ENCODE assay signal across 19 cellular contexts in genomic region chr9:112366591-112366990, GRCh38. TPM values are rescaled to one million over a fixed set of nuclear protein-coding genes. Genes with fewer than 3 reads are reported as not detected.
DNase-seq lines count a peak whose midpoint lies in the region; ATAC-seq and TF ChIP-seq lines count a peak whose summit lies in the region.
"Had no signal": no experiment of that assay in that cellular context is flagged by ENCODE, and none has a peak within 500 bp of the region (broad histone marks: within the 10 kb centered on the region; RNA-seq: fewer than 3 reads in every experiment).

No MANE protein-coding gene starts in this region.

- peaks cover 15 to 18% of the 10 kb centered on the region in 2 donors for H3K9me3 Mint-ChIP-seq in stimulated activated naive B cell treated with anti-CD40 and anti-IgM and Interleukin-4, amounts not matched to agents 10 μg/mL and 1 μg/mL and 100 μg/mL, for 72 hours

- H3K27me3 Mint-ChIP-seq in stimulated activated naive B cell treated with anti-CD40 and anti-IgM and Interleukin-4, amounts not matched to agents 10 μg/mL and 1 μg/mL and 100 μg/mL, for 72 hours: no peaks in the 10 kb centered on the region
- H3K27me3 Mint-ChIP-seq: activated naive CD8-positive, alpha-beta T cell treated with anti-CD3 and anti-CD28 coated beads for 36 hours; T-helper 17 cell had no signal

- no peaks in the 10 kb centered on the region for H3K27me3 ChIP-seq in H7 (ENCODE audit: control insufficient read depth, insufficient read depth, low read length)
- H3K27me3 ChIP-seq: BLaER1 treated with 17β-estradiol and CSF1 and Interleukin-3, amounts not matched to agents 10 nM and 100 nM; suprapubic skin had no signal

- TF ChIP-seq CTCF in AG10803 (conservative IDR thresholded peaks at IDR 0.05; ENCODE audit: low read length) (0 out of 2 replicates have a peak, but pooled peaks have one; percentile 7), GM12873 (IDR thresholded peaks at IDR 0.05; ENCODE audit: insufficient read depth, low read depth, low read length, missing control alignments) (peak; percentile 47), fibroblast of the aortic adventitia (IDR thresholded peaks at IDR 0.05; ENCODE audit: insufficient read depth, low read length) (peak; percentile 21)

- ATAC-seq in GM19023 (IDR thresholded peaks at IDR 0.05; ENCODE audit: unreplicated experiment): no peak
- no peak for ATAC-seq in stimulated activated naive B cell treated with anti-CD40 and anti-IgM and Interleukin-4, amounts not matched to agents 10 μg/mL and 1 μg/mL and 100 μg/mL, for 72 hours (replicated peaks)
- ATAC-seq: activated CD4-positive, alpha-beta T cell treated with anti-CD3 and anti-CD28 coated beads for 36 hours; T-helper 17 cell had no signal

- no peak overlapping the region for H3K4me3 Mint-ChIP-seq in stimulated activated naive B cell treated with anti-CD40 and anti-IgM and Interleukin-4, amounts not matched to agents 10 μg/mL and 1 μg/mL and 100 μg/mL, for 72 hours
- H3K4me3 Mint-ChIP-seq: activated CD4-positive, alpha-beta T cell treated with anti-CD3 and anti-CD28 coated beads for 36 hours; activated naive CD8-positive, alpha-beta T cell treated with anti-CD3 and anti-CD28 coated beads for 36 hours; central memory CD8-positive, alpha-beta T cell; T-helper 17 cell had no signal

- H3K4me1 Mint-ChIP-seq in stimulated activated naive B cell treated with anti-CD40 and anti-IgM and Interleukin-4, amounts not matched to agents 10 μg/mL and 1 μg/mL and 100 μg/mL, for 72 hours: no peaks in the 10 kb centered on the region
- H3K4me1 Mint-ChIP-seq: activated CD4-positive, alpha-beta T cell treated with anti-CD3 and anti-CD28 coated beads for 36 hours; central memory CD8-positive, alpha-beta T cell; T-helper 17 cell had no signal

- H3K4me3 ChIP-seq in AG10803 (ENCODE audit: low read length): no peak overlapping the region
- no peak overlapping the region for H3K4me3 ChIP-seq in fibroblast of the aortic adventitia (ENCODE audit: low read depth, low read length)
- no peak overlapping the region for H3K4me3 ChIP-seq in H7 (ENCODE audit: insufficient read depth, low read depth, low read length)
- H3K4me3 ChIP-seq: BLaER1 treated with 17β-estradiol and CSF1 and Interleukin-3, amounts not matched to agents 10 nM and 100 nM; suprapubic skin had no signal

- H3K36me3 Mint-ChIP-seq in stimulated activated naive B cell treated with anti-CD40 and anti-IgM and Interleukin-4, amounts not matched to agents 10 μg/mL and 1 μg/mL and 100 μg/mL, for 72 hours: peaks cover 16 to 19% of the 10 kb centered on the region in 2 donors

- no peak overlapping the region for H3K27ac Mint-ChIP-seq in stimulated activated naive B cell treated with anti-CD40 and anti-IgM and Interleukin-4, amounts not matched to agents 10 μg/mL and 1 μg/mL and 100 μg/mL, for 72 hours
- H3K27ac Mint-ChIP-seq: activated CD4-positive, alpha-beta T cell treated with anti-CD3 and anti-CD28 coated beads for 36 hours; activated naive CD8-positive, alpha-beta T cell treated with anti-CD3 and anti-CD28 coated beads for 36 hours; T-helper 17 cell had no signal

- DNase-seq in AG10803 (ENCODE audit: low read depth) (no peak), OCI-M1 (lab: John Stamatoyannopoulos, UW) (peak; percentile 20), fibroblast of the aortic adventitia (ENCODE audit: low read depth) (no peak), H7 (no peak), GOT3 (lab: John Stamatoyannopoulos, UW) (no peak)
- no peak for DNase-seq in stimulated activated naive B cell treated with anti-CD40 and anti-IgM and Interleukin-4, amounts not matched to agents 10 μg/mL and 1 μg/mL and 100 μg/mL, for 72 hours
- DNase-seq: activated CD4-positive, alpha-beta T cell treated with anti-CD3 and anti-CD28 coated beads for 36 hours; activated naive CD8-positive, alpha-beta T cell treated with anti-CD3 and anti-CD28 coated beads for 36 hours; activated T-cell treated with anti-CD3 and anti-CD28 coated beads for 4 hours; EL; head of caudate nucleus; NCI-H146; NCI-H524; T-helper 17 cell had no signal

- no peaks in the 10 kb centered on the region for H3K36me3 ChIP-seq in H7 (replicated peaks; ENCODE audit: control insufficient read depth, insufficient read depth, low read length)
- H3K36me3 ChIP-seq: suprapubic skin had no signal

RNA-seq across cellular contexts. Expression of gene HSDL2, which starts 13.3 kb away (rescaled TPM):
- total RNA-seq in fibroblast of the aortic adventitia (ENCODE audit: low replicate concordance): 49.7 and 54.9 TPM in 2 replicates
- 27.6 and 30.0 TPM in 2 replicates for total RNA-seq in H7 (2014; rRNA removed; shearing (Covaris generic))

RNA-seq across cellular contexts. Expression of gene PTBP3, which starts 33.2 kb away (rescaled TPM):
- 11.4 and 32.4 TPM in 2 replicates for total RNA-seq in fibroblast of the aortic adventitia (ENCODE audit: low replicate concordance)
- 57.5 and 109 TPM in 2 replicates for total RNA-seq in H7 (2014; rRNA removed; shearing (Covaris generic))
